In genomic region chr13:77544765-77545316, GRCh38 we compare ENCODE assay signal across 12 cellular contexts. TPM values are rescaled to one million over a fixed set of nuclear protein-coding genes. Genes with fewer than 3 reads are reported as not detected.
DNase-seq lines count a peak whose midpoint lies in the region; ATAC-seq and TF ChIP-seq lines count a peak whose summit lies in the region.
"Had no signal": no experiment of that assay in that cellular context is flagged by ENCODE, and none has a peak within 500 bp of the region (broad histone marks: within the 10 kb centered on the region; RNA-seq: fewer than 3 reads in every experiment).

No MANE protein-coding gene starts in this region.

- intact Hi-C loops in CD14-positive monocyte (cut with micrococcal nuclease): no loop called here

- peak overlapping the region in 4 of 7 donors; percentile 15 to 44 (median 33) for H3K27ac Mint-ChIP-seq in CD14-positive monocyte

- peaks cover 38% of the 10 kb centered on the region for H3K4me1 Mint-ChIP-seq in CD14-positive monocyte

- TF ChIP-seq CTCF in CD14-positive monocyte (IDR thresholded peaks at IDR 0.05): no peak

- H3K9me3 Mint-ChIP-seq in CD14-positive monocyte: no peaks in the 10 kb centered on the region

- no peaks in the 10 kb centered on the region for H3K36me3 Mint-ChIP-seq in CD14-positive monocyte

- ATAC-seq in GM19351 (IDR thresholded peaks at IDR 0.05; ENCODE audit: unreplicated experiment) (peak; percentile 66), HG02885 (IDR thresholded peaks at IDR 0.05; ENCODE audit: poor library complexity, unreplicated experiment) (peak; percentile 73), HG02610 (IDR thresholded peaks at IDR 0.05; ENCODE audit: unreplicated experiment) (no peak)

- DNase-seq in CD14-positive monocyte (ENCODE audit: low spot score) (no peak), NOMO-1 treated with dmso at 0.1 percent for 144 hours (lab: John Stamatoyannopoulos, UW; ENCODE audit: unreplicated experiment) (peak; percentile 20), CD1c-positive myeloid dendritic cell (ENCODE audit: extremely low spot score) (no peak), NCI-H510A treated with DMSO at 0.1 percent for 48 hours (lab: John Stamatoyannopoulos, UW) (no peak), HK-2 (ENCODE audit: unreplicated experiment) (no peak)
- DNase-seq: activated CD4-positive, alpha-beta T cell treated with anti-CD3 and anti-CD28 coated beads for 48 hours; NCI-H1436 treated with DMSO at 0.1 percent for 48 hours; NCI-H774; stimulated activated CD4-positive, alpha-beta T cell treated with anti-CD3 and anti-CD28 coated beads, Interleukin-15, amount 100 ng/mL, for 24 hours had no signal

- H3K27me3 Mint-ChIP-seq in CD14-positive monocyte (ENCODE audit: low read depth in 3 of 3): peaks cover 0 to 2% (median 2%) of the 10 kb centered on the region in 3 donors

- H3K4me3 Mint-ChIP-seq in CD14-positive monocyte: peak overlapping the region in 1 of 2 donors; percentile 36

RNA-seq across cellular contexts. Expression of gene SCEL, which starts 9.3 kb away (rescaled TPM):
- not detected for polyA plus RNA-seq in CD14-positive monocyte
